13 cellular contexts compared by ENCODE assay signal in genomic region chr6:72811971-72812421, GRCh38.
A peak's percentile ranks its signal among the peaks of the same experiment; 100 is the strongest.
DNase-seq lines count a peak whose midpoint lies in the region; TF ChIP-seq lines count a peak whose summit lies in the region.
"Had no signal": no experiment of that assay in that cellular context is flagged by ENCODE, and none has a peak within 500 bp of the region (broad histone marks: within the 10 kb centered on the region; RNA-seq: fewer than 3 reads in every experiment).

No MANE protein-coding gene starts in this region.

- no peaks in the 10 kb centered on the region for H3K9me3 ChIP-seq in Karpas-422 (ENCODE audit: low read length)
- H3K9me3 ChIP-seq: vagina had no signal

- no peak for TF ChIP-seq CTCF in glutamatergic neuron (IDR thresholded peaks at IDR 0.05; ENCODE audit: partially characterized antibody, unreplicated experiment)

- H3K36me3 ChIP-seq in ACC112 (ENCODE audit: insufficient read depth, low read length) = no peaks in the 10 kb centered on the region
- H3K36me3 ChIP-seq in Karpas-422 (ENCODE audit: insufficient read depth, low read length) = no peaks in the 10 kb centered on the region
- H3K36me3 ChIP-seq: vagina had no signal

- H3K27me3 ChIP-seq in ACC112 (ENCODE audit: insufficient read depth, low read length) (no peaks in the 10 kb centered on the region), Karpas-422 (ENCODE audit: low read length) (no peaks in the 10 kb centered on the region)
- H3K27me3 ChIP-seq: vagina had no signal

- H3K27ac ChIP-seq in ACC112 (ENCODE audit: low read depth, low read length) = peak overlapping the region; percentile 33; the same call in 1 of the 2 replicates
- H3K27ac ChIP-seq in Karpas-422 (ENCODE audit: low read length) = no peak overlapping the region
- H3K27ac ChIP-seq: vagina had no signal

- H2AFZ ChIP-seq in ACC112 (ENCODE audit: low read length, unreplicated experiment) = no peak overlapping the region
- no peak overlapping the region for H2AFZ ChIP-seq in Karpas-422 (ENCODE audit: low read length)

- H3K9me3 Mint-ChIP-seq in glutamatergic neuron (ENCODE audit: unreplicated experiment) = peaks cover 1% of the 10 kb centered on the region

- H3K4me3 Mint-ChIP-seq in glutamatergic neuron (ENCODE audit: unreplicated experiment) = no peak overlapping the region

- no peaks in the 10 kb centered on the region for H3K36me3 Mint-ChIP-seq in glutamatergic neuron (ENCODE audit: unreplicated experiment)

- no peak overlapping the region for H3K27ac Mint-ChIP-seq in glutamatergic neuron (ENCODE audit: unreplicated experiment)

- H3K4me2 ChIP-seq in Karpas-422 (ENCODE audit: low read depth, low read length, poor library complexity, severe bottlenecking) = no peak overlapping the region

- no peaks in the 10 kb centered on the region for H4K20me1 ChIP-seq in Karpas-422 (ENCODE audit: insufficient read depth, low read depth, low read length)

- H3K27me3 Mint-ChIP-seq in glutamatergic neuron (ENCODE audit: unreplicated experiment) = no peaks in the 10 kb centered on the region

- DNase-seq in HT1080 (ENCODE audit: low read depth) = peak; percentile 91
- DNase-seq in astrocyte of the hippocampus (ENCODE audit: low read depth, low spot score) = peak; percentile 41
- DNase-seq in islet precursor cell = peak; percentile 85
- no peak for DNase-seq in DMS114 treated with DMSO at 0.1 percent for 48 hours (lab: John Stamatoyannopoulos, UW; ENCODE audit: unreplicated experiment)
- DNase-seq in Karpas-422 = no peak
- DNase-seq in glutamatergic neuron = no peak
- no peak for DNase-seq in NAMALWA (ENCODE audit: low spot score)
- DNase-seq: left colon, NCI-H1105 treated with DMSO at 0.1 percent for 48 hours, NCI-H524, nucleus accumbens had no signal

- H3K9ac ChIP-seq in Karpas-422 (ENCODE audit: low read length) = no peak overlapping the region

- 0 out of 2 replicates have a peak overlapping the region, but pooled peaks have one; percentile 4 for H3K4me3 ChIP-seq in ACC112 (ENCODE audit: low read depth, low read length)
- no peak overlapping the region for H3K4me3 ChIP-seq in Karpas-422 (ENCODE audit: low read length)
- H3K4me3 ChIP-seq: vagina had no signal

- H3K79me2 ChIP-seq in ACC112 (ENCODE audit: control insufficient read depth, insufficient read depth, low read length, unreplicated experiment) (no peaks in the 10 kb centered on the region), Karpas-422 (ENCODE audit: low read length) (peaks cover 89% of the 10 kb centered on the region)

- peaks cover 30% of the 10 kb centered on the region for H3K4me1 ChIP-seq in ACC112 (ENCODE audit: control insufficient read depth, insufficient read depth, low read length, unreplicated experiment)
- no peaks in the 10 kb centered on the region; the same call in 1 of the 2 replicates for H3K4me1 ChIP-seq in Karpas-422 (ENCODE audit: low read length)
- H3K4me1 ChIP-seq: vagina had no signal

- H3K9me2 ChIP-seq in Karpas-422 (replicated peaks; ENCODE audit: insufficient read depth, low read length) = no peaks in the 10 kb centered on the region

- H3K4me1 Mint-ChIP-seq in glutamatergic neuron (ENCODE audit: low read depth, unreplicated experiment) = no peaks in the 10 kb centered on the region

Comparison
In these comparisons a context has a peak if more than half of its experiments do, and no peak if none do; other contexts are left out.
1. DNase-seq: peak in HT1080 (single experiment), astrocyte of the hippocampus (single experiment) and islet precursor cell (single experiment); none in DMS114 treated with DMSO at 0.1 percent for 48 hours (single experiment), Karpas-422 (single experiment), glutamatergic neuron (single experiment) and NAMALWA (single experiment).